ENCODE assay signal across 3 cellular contexts in genomic region chr2:175829741-175830140, GRCh38.
"Had no signal": no experiment of that assay in that cellular context is flagged by ENCODE, and none has a peak within 500 bp of the region (broad histone marks: within the 10 kb centered on the region; RNA-seq: fewer than 3 reads in every experiment).

No MANE protein-coding gene starts in this region.

- DNase-seq: GDM1, GF-D8 had no signal

- ATAC-seq: GM12878 had no signal

- H3K4me3 ChIP-seq: GM12878 had no signal
